Comparison of ENCODE assay signal across 16 cellular contexts in genomic region chr13:40407567-40407966, GRCh38.
"Had no signal": no experiment of that assay in that cellular context is flagged by ENCODE, and none has a peak within 500 bp of the region (broad histone marks: within the 10 kb centered on the region; RNA-seq: fewer than 3 reads in every experiment).

No MANE protein-coding gene starts in this region.

- H3K9ac ChIP-seq: parathyroid adenoma had no signal

- DNase-seq: activated CD4-positive, alpha-beta T cell treated with anti-CD3 and anti-CD28 coated beads, Interleukin-2, amount 50 U/mL, for 48 hours; activated gamma-delta T cell; effector CD8-positive, alpha-beta T cell; hippocampal formation; left colon; natural killer cell; right lobe of liver; stimulated activated CD4-positive, alpha-beta T cell treated with anti-CD3 and anti-CD28 coated beads, Interleukin-12 subunit alpha, Interleukin-12 subunit beta, amount 100 ng/mL, for 4 hours; stimulated activated CD4-positive, alpha-beta T cell treated with anti-CD3 and anti-CD28 coated beads, Interleukin-1b, Interleukin-23, amount 100 ng/mL, for 48 hours; stimulated activated naive CD4-positive, alpha-beta T cell treated with Interleukin-2 at 50 U/mL for 16 hours; tibial artery had no signal

- H3K36me3 ChIP-seq: adrenal gland, right lobe of liver, tibial artery had no signal

- H3K9me3 ChIP-seq: adrenal gland, right lobe of liver, tibial artery had no signal

- H3K9me3 Mint-ChIP-seq: activated naive CD4-positive, alpha-beta T cell treated with anti-CD3 and anti-CD28 coated beads, Interleukin-2, amount 50 U/mL, for 24 hours; natural killer cell had no signal

- H3K4me1 ChIP-seq: parathyroid adenoma had no signal

- H3K27me3 ChIP-seq: adrenal gland, right lobe of liver, tibial artery had no signal

- ATAC-seq: natural killer cell, right lobe of liver had no signal

- H3K27ac ChIP-seq: parathyroid adenoma, right lobe of liver, tibial artery had no signal

- H3K4me3 ChIP-seq: adrenal gland, lung, right lobe of liver, tibial artery had no signal

- H3K4me3 Mint-ChIP-seq: activated naive CD4-positive, alpha-beta T cell treated with anti-CD3 and anti-CD28 coated beads, Interleukin-2, amount 50 U/mL, for 24 hours; natural killer cell; T-helper 2 cell treated with Interferon-gamma antibody and Interleukin-4, amounts not matched to agents 5 μg/mL and 100 μg/mL, for 36 hours had no signal

- H3K27ac Mint-ChIP-seq: activated naive CD4-positive, alpha-beta T cell treated with anti-CD3 and anti-CD28 coated beads, Interleukin-2, amount 50 U/mL, for 24 hours; natural killer cell; T-helper 2 cell treated with Interferon-gamma antibody and Interleukin-4, amounts not matched to agents 5 μg/mL and 100 μg/mL, for 36 hours had no signal

- H3K36me3 Mint-ChIP-seq: natural killer cell had no signal

- H3K27me3 Mint-ChIP-seq: activated naive CD4-positive, alpha-beta T cell treated with anti-CD3 and anti-CD28 coated beads, Interleukin-2, amount 50 U/mL, for 24 hours had no signal
